8 cellular contexts compared by ENCODE assay signal in genomic region chr14:99971929-99972747, GRCh38.
DNase-seq lines count a peak whose midpoint lies in the region; ATAC-seq and TF ChIP-seq lines count a peak whose summit lies in the region.

No MANE protein-coding gene starts in this region.

- peak overlapping the region; percentile 91 for H3K4me3 ChIP-seq in BJ (ENCODE audit: low read depth, low read length)
- H3K4me3 ChIP-seq in KMS-11 (IDR thresholded peaks at IDR 0.05; ENCODE audit: insufficient read depth, low read depth, low read length) = no peak overlapping the region
- H3K4me3 ChIP-seq in gastroesophageal sphincter = peak overlapping the region; percentile 93 to 100
- peak overlapping the region; percentile 78 for H3K4me3 ChIP-seq in retinal pigment epithelial cell (ENCODE audit: low read length)

- CTCF ChIA-PET in BJ (lab: Yijun Ruan, JAX) = interaction anchor here (0.6 to 3.6 kb wide), 6 partner anchors 10 to 136 kb away, joined by 3 to 17 read pairs (median 4); no protein-coding TSS in a partner anchor

- H3K27ac Mint-ChIP-seq in activated T-cell treated with anti-CD3 and anti-CD28 coated beads, Interleukin-2, amount 50 U/mL, for 24 hours = peak overlapping the region; percentile 94

- H3K36me3 Mint-ChIP-seq in activated T-cell treated with anti-CD3 and anti-CD28 coated beads, Interleukin-2, amount 50 U/mL, for 24 hours (ENCODE audit: low read depth) = peaks cover 6% of the 10 kb centered on the region

- H3K9ac ChIP-seq in KMS-11 = peak overlapping the region; percentile 71; the same call in 1 of the 2 replicates

- H2AFZ ChIP-seq in KMS-11 (ENCODE audit: low read depth) = peak overlapping the region; percentile 41; the same call in 1 of the 2 replicates

- POLR2A ChIA-PET in BJ (lab: Charles Lee) = interaction anchor here (1.4 kb wide), 1 partner anchor 221 kb away, joined by 7 read pairs; no protein-coding TSS in a partner anchor

- H3K79me2 ChIP-seq in KMS-11 (ENCODE audit: insufficient read depth, low read depth) = peaks cover 22% of the 10 kb centered on the region; the same call in 1 of the 2 replicates

- H3K9me3 Mint-ChIP-seq in activated T-cell treated with anti-CD3 and anti-CD28 coated beads, Interleukin-2, amount 50 U/mL, for 24 hours = no peaks in the 10 kb centered on the region

- TF ChIP-seq EP300 in gastroesophageal sphincter (IDR thresholded peaks at IDR 0.05) = no peak

- H3K4me2 ChIP-seq in KMS-11 = peak overlapping the region; percentile 62

- peaks cover 18% of the 10 kb centered on the region for H3K4me1 ChIP-seq in KMS-11 (ENCODE audit: low read depth, poor library complexity, severe bottlenecking)
- H3K4me1 ChIP-seq in gastroesophageal sphincter = peaks cover 0 to 16% (median 0%) of the 10 kb centered on the region in 3 donors

- TF ChIP-seq CTCF in BJ (IDR thresholded peaks at IDR 0.05; ENCODE audit: insufficient read depth, low read depth, low read length) (no peak), KMS-11 (conservative IDR thresholded peaks at IDR 0.05; ENCODE audit: low read depth, low read length) (no peak), gastroesophageal sphincter (IDR thresholded peaks at IDR 0.05) (no peak), retinal pigment epithelial cell (conservative IDR thresholded peaks at IDR 0.05; ENCODE audit: low read depth, low read length) (no peak)

- H3K27me3 Mint-ChIP-seq in activated T-cell treated with anti-CD3 and anti-CD28 coated beads, Interleukin-2, amount 50 U/mL, for 24 hours = peaks cover 31% of the 10 kb centered on the region

- peak overlapping the region; percentile 94 for H3K4me3 Mint-ChIP-seq in activated T-cell treated with anti-CD3 and anti-CD28 coated beads, Interleukin-2, amount 50 U/mL, for 24 hours

- peaks cover 27% of the 10 kb centered on the region for H3K4me1 Mint-ChIP-seq in activated T-cell treated with anti-CD3 and anti-CD28 coated beads, Interleukin-2, amount 50 U/mL, for 24 hours (ENCODE audit: low read depth)

- ATAC-seq in GM19438 (IDR thresholded peaks at IDR 0.05; ENCODE audit: low read depth, unreplicated experiment) = peak; percentile 18
- ATAC-seq in gastroesophageal sphincter = peak; percentile 37
- no peak for ATAC-seq in sciatic nerve
- no peak for ATAC-seq in GM21786 (IDR thresholded peaks at IDR 0.05; ENCODE audit: unreplicated experiment)

- peaks cover 0 to 21% (median 0%) of the 10 kb centered on the region in 3 donors for H3K9me3 ChIP-seq in gastroesophageal sphincter

- H3K27me3 ChIP-seq in BJ (ENCODE audit: control insufficient read depth, insufficient read depth, low read length) (no peaks in the 10 kb centered on the region), KMS-11 (ENCODE audit: insufficient read depth, low read depth) (no peaks in the 10 kb centered on the region), gastroesophageal sphincter (no peaks in the 10 kb centered on the region)

- H3K27ac ChIP-seq in KMS-11 (no peak overlapping the region), gastroesophageal sphincter (peak overlapping the region; percentile 50 to 89 (median 78))

- H3K36me3 ChIP-seq in BJ (ENCODE audit: control insufficient read depth, insufficient read depth, low read length) (no peaks in the 10 kb centered on the region), KMS-11 (ENCODE audit: insufficient read depth) (no peaks in the 10 kb centered on the region), gastroesophageal sphincter (no peaks in the 10 kb centered on the region)

- intact Hi-C loops in sciatic nerve (cut with DNase I) = no loop called here

- TF ChIP-seq POLR2A in gastroesophageal sphincter (IDR thresholded peaks at IDR 0.05) = no peak

- WGBS in gastroesophageal sphincter (ENCODE audit: low coverage in 1 of 2), 2 donors = 0% methylated on average over 9 of the region's 81 CpGs; no CpG with 5 or more reads in 1 of the 2 donors

- DNase-seq in BJ (ENCODE audit: low read depth) = no peak
- DNase-seq in activated T-cell treated with anti-CD3 and anti-CD28 coated beads, Interleukin-2, amount 50 U/mL, for 24 hours = peak; percentile 62
- DNase-seq in retinal pigment epithelial cell (ENCODE audit: low read depth) = no peak
- DNase-seq in sciatic nerve (ENCODE audit: low spot score) = no peak

- H4K20me1 ChIP-seq in KMS-11 (ENCODE audit: insufficient read depth) = no peaks in the 10 kb centered on the region

Comparison
In these comparisons a context has a peak if more than half of its experiments do, and no peak if none do; other contexts are left out.
1. ATAC-seq: peak in GM19438 (single experiment) and gastroesophageal sphincter (single experiment); none in sciatic nerve (single experiment) and GM21786 (single experiment).